Comparison of ENCODE assay signal across 8 cellular contexts in the genomic region with DNA sequence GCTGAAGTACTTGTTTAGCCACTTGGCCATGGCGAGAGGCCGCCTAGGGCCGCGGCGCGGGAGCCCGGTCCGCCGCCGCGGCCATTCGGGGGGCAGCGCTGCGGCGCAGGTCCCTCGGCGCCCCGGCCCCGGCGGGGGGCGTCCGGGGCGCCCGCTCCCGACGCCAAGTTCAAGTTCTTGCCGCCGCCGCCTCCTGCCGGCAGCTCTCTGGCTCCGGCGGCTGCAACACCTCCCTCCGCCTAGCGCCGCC. TPM values are rescaled to one million over a fixed set of nuclear protein-coding genes. Genes with fewer than 3 reads are reported as not detected.
A peak's percentile ranks its signal among the peaks of the same experiment; 100 is the strongest.
DNase-seq lines count a peak whose midpoint lies in the region; ATAC-seq and TF ChIP-seq lines count a peak whose summit lies in the region.

No MANE protein-coding gene starts in this region.

- ATAC-seq in GM18858 (IDR thresholded peaks at IDR 0.05; ENCODE audit: unreplicated experiment) (peak; percentile 31), HG03095 (IDR thresholded peaks at IDR 0.05; ENCODE audit: unreplicated experiment) (peak; percentile 30)
- peak; percentile 24 for ATAC-seq in stimulated activated naive CD8-positive, alpha-beta T cell treated with anti-CD3 and anti-CD28 coated beads, Interleukin-15, Interleukin-2, amounts not matched to agents 100 U/mL and 50 U/mL, for 24 hours

- TF ChIP-seq CTCF in cardiac fibroblast (IDR thresholded peaks at IDR 0.05; ENCODE audit: low read depth, low read length) = peak; percentile 40

- DNase-seq in AG08396 (ENCODE audit: low spot score) (peak; percentile 69), SK-N-DZ (ENCODE audit: low spot score) (peak; percentile 50), cardiac fibroblast (ENCODE audit: low read depth in 2 of 2) (peak; percentile 61 to 71), kidney tubule cell (ENCODE audit: low spot score) (peak; percentile 60), inferior parietal cortex (ENCODE audit: extremely low spot score) (no peak)
- DNase-seq in stimulated activated naive CD8-positive, alpha-beta T cell treated with anti-CD3 and anti-CD28 coated beads, Interleukin-15, Interleukin-2, amounts not matched to agents 100 U/mL and 50 U/mL, for 24 hours = no peak

- peak overlapping the region; percentile 88 to 89 for H3K4me3 ChIP-seq in cardiac fibroblast (replicated peaks in 1 of 2; ENCODE audit: low read depth in 2 of 2, low read length in 2 of 2)

RNA-seq across cellular contexts. Expression of gene SHB, which starts 0.5 kb away (rescaled TPM):
- polyA plus RNA-seq in SK-N-DZ (2014; cell fraction: cytosol; rRNA removed) = 8.5 and 9.6 TPM in 2 replicates
- polyA plus RNA-seq in SK-N-DZ (2014; cell fraction: nucleus; rRNA removed) = 5.3 and 5.8 TPM in 2 replicates

Comparison
In these comparisons a context has a peak if more than half of its experiments do, and no peak if none do; other contexts are left out.
1. DNase-seq: peak in AG08396 (single experiment), SK-N-DZ (single experiment), cardiac fibroblast (2 of 2) and kidney tubule cell (single experiment); none in stimulated activated naive CD8-positive, alpha-beta T cell treated with anti-CD3 and anti-CD28 coated beads, Interleukin-15, Interleukin-2, amounts not matched to agents 100 U/mL and 50 U/mL, for 24 hours (single experiment) and inferior parietal cortex (single experiment).
2. Peak in every context shown above with its lines, with median percentiles within 50 percentile points of each other: ATAC-seq.